In the genomic region with DNA sequence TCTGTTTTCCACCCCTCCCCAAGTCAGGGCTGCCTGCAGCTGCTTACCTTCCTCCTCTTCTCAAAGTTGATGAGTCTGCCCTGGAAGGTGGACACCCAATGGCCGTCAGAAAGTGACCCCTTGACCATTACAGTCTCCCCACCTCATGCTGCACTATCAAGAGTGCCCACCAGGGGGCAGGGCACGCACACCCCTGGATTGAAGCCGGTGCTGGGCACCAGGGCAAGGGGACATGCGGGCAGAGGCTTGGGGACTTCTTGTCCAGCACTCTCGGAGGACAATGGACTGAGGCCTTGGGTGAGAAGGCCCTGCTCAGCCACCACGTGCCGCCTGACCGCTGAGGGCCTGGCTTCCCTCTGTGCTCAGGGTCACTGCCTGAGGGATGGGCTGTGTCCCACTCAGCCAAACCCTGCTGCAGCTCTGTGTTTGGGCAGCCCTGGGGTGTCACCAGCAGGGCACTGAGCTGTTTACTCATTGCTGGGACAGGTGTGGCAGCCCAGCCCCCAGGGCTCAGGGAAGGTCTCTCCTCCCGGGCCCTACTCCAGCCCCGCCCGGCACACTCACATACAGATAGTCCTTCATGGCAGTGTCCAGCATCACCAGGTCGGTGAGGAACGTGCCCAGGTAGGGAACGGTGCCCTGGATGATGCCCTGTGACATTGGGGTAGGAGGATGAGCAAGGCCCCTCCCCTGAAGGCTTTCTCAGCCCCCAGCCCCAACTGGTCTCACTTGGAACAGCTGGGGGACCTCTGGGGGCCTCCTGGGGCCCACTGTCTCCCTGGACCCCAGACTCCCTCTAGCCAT, we compare ENCODE assay signal across 8 cellular contexts. TPM values are rescaled to one million over a fixed set of nuclear protein-coding genes. Genes with fewer than 3 reads are reported as not detected.
DNase-seq lines count a peak whose midpoint lies in the region; TF ChIP-seq lines count a peak whose summit lies in the region.

No MANE protein-coding gene starts in this region.

- TF ChIP-seq CTCF in BJ (IDR thresholded peaks at IDR 0.05; ENCODE audit: insufficient read depth, low read depth, low read length) (peak; percentile 95), WERI-Rb-1 (IDR thresholded peaks at IDR 0.05; ENCODE audit: low read depth, low read length) (peak; percentile 96), cardiac fibroblast (IDR thresholded peaks at IDR 0.05; ENCODE audit: low read depth, low read length) (peak; percentile 94), kidney epithelial cell (IDR thresholded peaks at IDR 0.05; ENCODE audit: insufficient read depth, low read length, poor library complexity, severe bottlenecking) (peak; percentile 92)

- H3K36me3 ChIP-seq in BJ (ENCODE audit: control insufficient read depth, insufficient read depth, low read length): peaks cover 53% of the 10 kb centered on the region
- peaks cover 97% of the 10 kb centered on the region for H3K36me3 ChIP-seq in WERI-Rb-1
- H3K36me3 ChIP-seq in kidney epithelial cell (ENCODE audit: control insufficient read depth, insufficient read depth, low read length): peaks cover 7% of the 10 kb centered on the region

- H3K27me3 ChIP-seq in BJ (ENCODE audit: control insufficient read depth, insufficient read depth, low read length): no peaks in the 10 kb centered on the region
- H3K27me3 ChIP-seq in WERI-Rb-1 (ENCODE audit: insufficient read depth, low read depth, severe bottlenecking): no peaks in the 10 kb centered on the region
- no peaks in the 10 kb centered on the region for H3K27me3 ChIP-seq in kidney epithelial cell (ENCODE audit: control insufficient read depth, insufficient read depth, low read length)

- POLR2A ChIA-PET in BJ (lab: Charles Lee): no interaction called here
- POLR2A ChIA-PET in HEK293T (lab: Yijun Ruan, JAX): interaction anchor here (1.6 kb wide), 1 partner anchor 72 kb away, joined by 3 read pairs; a partner anchor contains a TSS

- DNase-seq in BJ (ENCODE audit: low read depth): no peak
- peak; percentile 64 for DNase-seq in HEK293T (ENCODE audit: extremely low spot score)
- DNase-seq in WERI-Rb-1: peak; percentile 75
- DNase-seq in cardiac fibroblast (ENCODE audit: low read depth in 2 of 2): peak; percentile 44 to 45
- no peak for DNase-seq in kidney epithelial cell (ENCODE audit: low read depth)
- peak; percentile 33 for DNase-seq in stimulated activated CD8-positive, alpha-beta memory T cell treated with anti-CD3 and anti-CD28 coated beads, Interleukin-4, amount 100 ng/mL, for 24 hours (ENCODE audit: low read depth)
- DNase-seq in NK-92 treated with Interleukin-12 subunit alpha and Interleukin-12 subunit beta, amount 100 ng/mL, for 24 hours (lab: John Stamatoyannopoulos, UW): no peak
- DNase-seq in NCI-H2171 (lab: John Stamatoyannopoulos, UW): no peak

- H3K4me3 ChIP-seq in BJ (ENCODE audit: low read depth, low read length): no peak overlapping the region
- no peak overlapping the region for H3K4me3 ChIP-seq in WERI-Rb-1 (ENCODE audit: low read depth, low read length)
- no peak overlapping the region for H3K4me3 ChIP-seq in cardiac fibroblast (replicated peaks in 1 of 2; ENCODE audit: low read depth in 2 of 2, low read length in 2 of 2)
- no peak overlapping the region for H3K4me3 ChIP-seq in kidney epithelial cell (ENCODE audit: low read depth, low read length)

- H3K27ac ChIP-seq in WERI-Rb-1: peak overlapping the region; percentile 14

- CTCF ChIA-PET in BJ (lab: Yijun Ruan, JAX) (interaction anchor here (0.6 to 25.9 kb wide), 18 partner anchors 11 to 271 kb away, joined by 3 to 505 read pairs (median 4); a partner anchor contains a TSS), HEK293T (lab: Yijun Ruan, JAX) (interaction anchor here (0.7 kb wide), 1 partner anchor 8 kb away, joined by 3 read pairs; no protein-coding TSS in a partner anchor)

- H3K9me3 ChIP-seq in WERI-Rb-1 (ENCODE audit: severe bottlenecking): no peaks in the 10 kb centered on the region

TF ChIP-seq in HEK293T, 16 proteins besides CTCF, POLR2A, EP300 and RAD21:
- no peak for TF ChIP-seq NFRKB (IDR thresholded peaks at IDR 0.05)
- no peak for TF ChIP-seq LEF1 (IDR thresholded peaks at IDR 0.05; ENCODE audit: borderline replicate concordance)
- TF ChIP-seq, protein P1, sequence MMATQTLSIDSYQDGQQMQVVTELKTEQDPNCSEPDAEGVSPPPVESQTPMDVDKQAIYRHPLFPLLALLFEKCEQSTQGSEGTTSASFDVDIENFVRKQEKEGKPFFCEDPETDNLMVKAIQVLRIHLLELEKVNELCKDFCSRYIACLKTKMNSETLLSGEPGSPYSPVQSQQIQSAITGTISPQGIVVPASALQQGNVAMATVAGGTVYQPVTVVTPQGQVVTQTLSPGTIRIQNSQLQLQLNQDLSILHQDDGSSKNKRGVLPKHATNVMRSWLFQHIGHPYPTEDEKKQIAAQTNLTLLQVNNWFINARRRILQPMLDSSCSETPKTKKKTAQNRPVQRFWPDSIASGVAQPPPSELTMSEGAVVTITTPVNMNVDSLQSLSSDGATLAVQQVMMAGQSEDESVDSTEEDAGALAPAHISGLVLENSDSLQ (IDR thresholded peaks at IDR 0.05): no peak
- no peak for TF ChIP-seq L3MBTL2 (conservative IDR thresholded peaks at IDR 0.05)
- no peak for TF ChIP-seq CTBP1 (IDR thresholded peaks at IDR 0.05; ENCODE audit: borderline replicate concordance)
- TF ChIP-seq SUZ12 (IDR thresholded peaks at IDR 0.05): no peak
- TF ChIP-seq FOXM1 (IDR thresholded peaks at IDR 0.05; ENCODE audit: borderline replicate concordance): no peak
- TF ChIP-seq FOXA1 (IDR thresholded peaks at IDR 0.05): no peak
- no peak for TF ChIP-seq TARDBP (IDR thresholded peaks at IDR 0.05)
- no peak for TF ChIP-seq BHLHE40 (IDR thresholded peaks at IDR 0.05; ENCODE audit: borderline replicate concordance)
- no peak for TF ChIP-seq ARNT (IDR thresholded peaks at IDR 0.05)

RNA-seq across cellular contexts. Expression of a gene that starts 17.7 kb away (rescaled TPM):
- polyA plus RNA-seq in BJ (2011; rRNA removed): 18.0 and 25.1 TPM in 2 replicates
- polyA minus RNA-seq in BJ (2011; rRNA and poly(A)+ RNA removed): 11.6 and 12.0 TPM in 2 replicates
- total RNA-seq in kidney epithelial cell: 39.9 and 43.7 TPM in 2 replicates

RNA-seq across cellular contexts. Expression of a gene that starts 41.6 kb away (rescaled TPM):
- polyA plus RNA-seq in BJ (2011; rRNA removed): 0.26 and 0.49 TPM in 2 replicates
- 0.10 and 0.28 TPM in 2 replicates for polyA minus RNA-seq in BJ (2011; rRNA and poly(A)+ RNA removed)
- 0.68 and 1.2 TPM in 2 replicates for total RNA-seq in kidney epithelial cell

Comparison
In these comparisons a context has a peak if more than half of its experiments do, and no peak if none do; other contexts are left out.
1. DNase-seq: peak in HEK293T (single experiment), WERI-Rb-1 (single experiment), cardiac fibroblast (2 of 2) and stimulated activated CD8-positive, alpha-beta memory T cell treated with anti-CD3 and anti-CD28 coated beads, Interleukin-4, amount 100 ng/mL, for 24 hours (single experiment); none in BJ (single experiment), kidney epithelial cell (single experiment), NK-92 treated with Interleukin-12 subunit alpha and Interleukin-12 subunit beta, amount 100 ng/mL, for 24 hours (single experiment) and NCI-H2171 (single experiment).
2. Peak in every context shown above with its lines, with median percentiles within 50 percentile points of each other: CTCF ChIP-seq.